In genomic region chr7:992742-993607, GRCh38 we compare ENCODE assay signal across 8 cellular contexts. TPM values are rescaled to one million over a fixed set of nuclear protein-coding genes. Genes with fewer than 3 reads are reported as not detected.
DNase-seq lines count a peak whose midpoint lies in the region; ATAC-seq and TF ChIP-seq lines count a peak whose summit lies in the region.

No MANE protein-coding gene starts in this region.

- ATAC-seq in GM19328 (IDR thresholded peaks at IDR 0.05; ENCODE audit: unreplicated experiment) (peak; percentile 72), HG03432 (IDR thresholded peaks at IDR 0.05; ENCODE audit: unreplicated experiment) (peak; percentile 91)

- H3K27ac ChIP-seq in C4-2B, result no peak overlapping the region

- peaks cover 2% of the 10 kb centered on the region for H3K36me3 ChIP-seq in kidney epithelial cell (ENCODE audit: control insufficient read depth, insufficient read depth, low read length)

- DNase-seq in NCI-H460 (ENCODE audit: extremely low read depth, low read depth), result peak; percentile 95
- peak; percentile 85 for DNase-seq in activated CD4-positive, CD25-positive, alpha-beta regulatory T cell treated with anti-CD3 and anti-CD28 coated beads, Interleukin-2, amount 50 U/mL, for 16 hours (ENCODE audit: low read depth, low spot score)
- DNase-seq in cardiac fibroblast (ENCODE audit: low read depth in 2 of 2), result peak; percentile 96 to 97
- peak; percentile 75 for DNase-seq in kidney epithelial cell (ENCODE audit: low read depth)
- peak; percentile 97 to 98 for DNase-seq in stimulated activated CD4-positive, alpha-beta T cell treated with anti-CD3 and anti-CD28 coated beads, Interleukin-2, amount 100 ng/mL, for 24 hours

- TF ChIP-seq CTCF in C4-2B (conservative IDR thresholded peaks at IDR 0.05), result peak; percentile 100
- peak; percentile 100 for TF ChIP-seq CTCF in cardiac fibroblast (IDR thresholded peaks at IDR 0.05; ENCODE audit: low read depth, low read length)
- peak; percentile 100 for TF ChIP-seq CTCF in kidney epithelial cell (IDR thresholded peaks at IDR 0.05; ENCODE audit: insufficient read depth, low read length, poor library complexity, severe bottlenecking)

- H3K27me3 ChIP-seq in kidney epithelial cell (ENCODE audit: control insufficient read depth, insufficient read depth, low read length), result peaks cover 6% of the 10 kb centered on the region

- H3K4me3 ChIP-seq in cardiac fibroblast (replicated peaks in 1 of 2; ENCODE audit: low read depth in 2 of 2, low read length in 2 of 2) (no peak overlapping the region), kidney epithelial cell (ENCODE audit: low read depth, low read length) (no peak overlapping the region)

RNA-seq across cellular contexts. Expression of gene CYP2W1, which starts 10.0 kb away (rescaled TPM):
- total RNA-seq in NCI-H460 (2014; rRNA removed; shearing (Covaris generic)), result 0.05 TPM in 1 of 2 replicates, not detected in the other
- not detected in 2 replicates for polyA plus RNA-seq in NCI-H460 (2014; cell fraction: nucleus; rRNA removed)
- 0.75 TPM in 1 of 2 replicates, not detected in the other for total RNA-seq in kidney epithelial cell

RNA-seq across cellular contexts. Expression of gene COX19, which starts 17.6 kb away (rescaled TPM):
- 15.4 and 17.2 TPM in 2 replicates for total RNA-seq in NCI-H460 (2014; rRNA removed; shearing (Covaris generic))
- 7.6 and 8.0 TPM in 2 replicates for polyA plus RNA-seq in NCI-H460 (2014; cell fraction: nucleus; rRNA removed)
- 14.1 and 15.5 TPM in 2 replicates for total RNA-seq in kidney epithelial cell

RNA-seq across cellular contexts. Expression of gene ADAP1, which starts 38.5 kb away (rescaled TPM):
- total RNA-seq in NCI-H460 (2014; rRNA removed; shearing (Covaris generic)), result 8.7 and 10.0 TPM in 2 replicates
- polyA plus RNA-seq in NCI-H460 (2014; cell fraction: nucleus; rRNA removed), result 11.4 and 14.6 TPM in 2 replicates
- total RNA-seq in kidney epithelial cell, result 14.3 and 14.9 TPM in 2 replicates

RNA-seq across cellular contexts. Expression of gene GPR146, which starts 51.4 kb away (rescaled TPM):
- 0.72 and 1.2 TPM in 2 replicates for total RNA-seq in NCI-H460 (2014; rRNA removed; shearing (Covaris generic))
- 0.13 TPM in 1 of 2 replicates, not detected in the other for polyA plus RNA-seq in NCI-H460 (2014; cell fraction: nucleus; rRNA removed)
- total RNA-seq in kidney epithelial cell, result 0.21 TPM in 2 replicates
